Comparison of ENCODE assay signal across 24 cellular contexts in genomic region chr16:53771655-53772497, GRCh38.
DNase-seq lines count a peak whose midpoint lies in the region; ATAC-seq and TF ChIP-seq lines count a peak whose summit lies in the region.
"Had no signal": no experiment of that assay in that cellular context is flagged by ENCODE, and none has a peak within 500 bp of the region (broad histone marks: within the 10 kb centered on the region; RNA-seq: fewer than 3 reads in every experiment).

No MANE protein-coding gene starts in this region.

- CTCF ChIA-PET in HEK293 (lab: Yijun Ruan, JAX): interaction anchor here (0.6 to 5.5 kb wide), 9 partner anchors 11 to 1167 kb away, joined by 3 to 42 read pairs (median 3); no protein-coding TSS in a partner anchor

- H3K27me3 ChIP-seq in ACC112 (ENCODE audit: insufficient read depth, low read length) (no peaks in the 10 kb centered on the region), neural progenitor cell (no peaks in the 10 kb centered on the region)
- H3K27me3 ChIP-seq: esophagus muscularis mucosa, upper lobe of left lung had no signal

- TF ChIP-seq CTCF in HEK293 (tag by site-specific recombination; IDR thresholded peaks at IDR 0.05): no peak
- no peak for TF ChIP-seq CTCF in cardiac fibroblast (IDR thresholded peaks at IDR 0.05; ENCODE audit: low read depth, low read length)
- TF ChIP-seq CTCF in neural progenitor cell (IDR thresholded peaks at IDR 0.05): no peak

- peaks cover 11% of the 10 kb centered on the region for H3F3A ChIP-seq in neural progenitor cell (ENCODE audit: low read depth)

- H3K36me3 Mint-ChIP-seq in neural progenitor cell (no peaks in the 10 kb centered on the region), T-helper 17 cell (ENCODE audit: low read depth) (no peaks in the 10 kb centered on the region)
- no peaks in the 10 kb centered on the region for H3K36me3 Mint-ChIP-seq in activated naive CD8-positive, alpha-beta T cell treated with anti-CD3 and anti-CD28 coated beads, Interleukin-2, amount 50 U/mL, for 24 hours (ENCODE audit: low read depth)

- no peak overlapping the region for H3K4me3 Mint-ChIP-seq in neural progenitor cell
- no peak overlapping the region for H3K4me3 Mint-ChIP-seq in activated naive CD8-positive, alpha-beta T cell treated with anti-CD3 and anti-CD28 coated beads, Interleukin-2, amount 50 U/mL, for 24 hours
- H3K4me3 Mint-ChIP-seq in T-helper 17 cell: no peak overlapping the region
- H3K4me3 Mint-ChIP-seq: activated CD4-positive, alpha-beta T cell treated with anti-CD3 and anti-CD28 coated beads, Interleukin-2, amount 10 ng/mL, durations not matched to agents 24 days and 14 days; activated T-cell treated with anti-CD3 and anti-CD28 coated beads, Interleukin-2, amount 50 U/mL, for 72 hours; endodermal cell; T-helper 1 cell treated with Interleukin-12 subunit alpha and Interleukin-12 subunit beta and Interleukin-4 antibody, amounts not matched to agents 30 μg/mL and 1 μg/mL, for 36 hours had no signal

- H3K4me3 ChIP-seq in ACC112 (ENCODE audit: low read depth, low read length) (peak overlapping the region; percentile 12; the same call in 1 of the 2 replicates), HEK293 (ENCODE audit: low read depth, low read length) (no peak overlapping the region), cardiac fibroblast (replicated peaks in 1 of 2; ENCODE audit: low read depth in 2 of 2, low read length in 2 of 2) (no peak overlapping the region), neural progenitor cell (no peak overlapping the region)
- H3K4me3 ChIP-seq: esophagus muscularis mucosa, prostate gland, upper lobe of left lung had no signal

- H3K79me2 ChIP-seq in ACC112 (ENCODE audit: control insufficient read depth, insufficient read depth, low read length, unreplicated experiment) (peaks cover 62% of the 10 kb centered on the region), neural progenitor cell (ENCODE audit: low read depth) (peaks cover 56% of the 10 kb centered on the region)

- H3K27ac Mint-ChIP-seq in neural progenitor cell (no peak overlapping the region), T-helper 17 cell (no peak overlapping the region)
- no peak overlapping the region for H3K27ac Mint-ChIP-seq in activated naive CD8-positive, alpha-beta T cell treated with anti-CD3 and anti-CD28 coated beads, Interleukin-2, amount 50 U/mL, for 24 hours
- H3K27ac Mint-ChIP-seq: activated CD4-positive, alpha-beta T cell treated with anti-CD3 and anti-CD28 coated beads, Interleukin-2, amount 10 ng/mL, durations not matched to agents 24 days and 14 days; activated T-cell treated with anti-CD3 and anti-CD28 coated beads, Interleukin-2, amount 50 U/mL, for 72 hours; endodermal cell; T-helper 1 cell treated with Interleukin-12 subunit alpha and Interleukin-12 subunit beta and Interleukin-4 antibody, amounts not matched to agents 30 μg/mL and 1 μg/mL, for 36 hours had no signal

- H3K27me3 Mint-ChIP-seq in neural progenitor cell (ENCODE audit: insufficient read depth, low read depth): peaks cover 2% of the 10 kb centered on the region
- H3K27me3 Mint-ChIP-seq in activated naive CD8-positive, alpha-beta T cell treated with anti-CD3 and anti-CD28 coated beads, Interleukin-2, amount 50 U/mL, for 24 hours: no peaks in the 10 kb centered on the region
- no peaks in the 10 kb centered on the region for H3K27me3 Mint-ChIP-seq in T-helper 17 cell
- H3K27me3 Mint-ChIP-seq: activated CD4-positive, alpha-beta T cell treated with anti-CD3 and anti-CD28 coated beads, Interleukin-2, amount 10 ng/mL, durations not matched to agents 24 days and 14 days had no signal

- peaks cover 16% of the 10 kb centered on the region for H3K4me1 Mint-ChIP-seq in neural progenitor cell
- peaks cover 43% of the 10 kb centered on the region for H3K4me1 Mint-ChIP-seq in activated naive CD8-positive, alpha-beta T cell treated with anti-CD3 and anti-CD28 coated beads, Interleukin-2, amount 50 U/mL, for 24 hours
- H3K4me1 Mint-ChIP-seq in T-helper 17 cell: peaks cover 24% of the 10 kb centered on the region

- DNase-seq in cardiac fibroblast (ENCODE audit: low read depth in 2 of 2) (peak; percentile 29 to 38), neural progenitor cell (ENCODE audit: low spot score) (no peak), T-helper 17 cell (no peak), caudate nucleus (lab: John Stamatoyannopoulos, UW) (no peak)
- no peak for DNase-seq in activated naive CD8-positive, alpha-beta T cell treated with anti-CD3 and anti-CD28 coated beads, Interleukin-2, amount 50 U/mL, for 24 hours
- no peak for DNase-seq in activated CD4-positive, alpha-beta T cell treated with anti-CD3 and anti-CD28 coated beads, Interleukin-2, amount 50 U/mL, for 1 hour
- DNase-seq: activated CD4-positive, alpha-beta T cell treated with anti-CD3 and anti-CD28 coated beads, Interleukin-2, amount 10 ng/mL, durations not matched to agents 24 days and 14 days; activated naive CD4-positive, alpha-beta T cell treated with Interleukin-2 at 50 U/mL for 16 hours; activated T-cell treated with anti-CD3 and anti-CD28 coated beads, Interleukin-2, amount 50 U/mL, for 72 hours; amygdala; endodermal cell; islet precursor cell; NCI-H1105 treated with DMSO at 0.1 percent for 48 hours; NCI-H82; PC-3; stimulated activated CD4-positive, alpha-beta T cell treated with anti-CD3 and anti-CD28 coated beads, Interleukin-1b, Interleukin-23, amount 100 ng/mL, for 48 hours; upper lobe of left lung had no signal

- no peaks in the 10 kb centered on the region for H4K20me1 ChIP-seq in neural progenitor cell (ENCODE audit: low read depth)

- H3K36me3 ChIP-seq in ACC112 (ENCODE audit: insufficient read depth, low read length) (no peaks in the 10 kb centered on the region), HEK293 (ENCODE audit: control insufficient read depth in 2 of 2, insufficient read depth in 1 of 2, low read length in 2 of 2) (no peaks in the 10 kb centered on the region), neural progenitor cell (no peaks in the 10 kb centered on the region)
- H3K36me3 ChIP-seq: esophagus muscularis mucosa, prostate gland, upper lobe of left lung had no signal

- no peak overlapping the region for H3K9ac ChIP-seq in neural progenitor cell

- H3K4me1 ChIP-seq in ACC112 (ENCODE audit: control insufficient read depth, insufficient read depth, low read length, unreplicated experiment): peaks cover 92% of the 10 kb centered on the region
- peaks cover 25% of the 10 kb centered on the region for H3K4me1 ChIP-seq in HEK293 (ENCODE audit: control insufficient read depth, insufficient read depth, low read length)
- peaks cover 43% of the 10 kb centered on the region for H3K4me1 ChIP-seq in neural progenitor cell

- H3K9me3 Mint-ChIP-seq in neural progenitor cell: no peaks in the 10 kb centered on the region
- H3K9me3 Mint-ChIP-seq in activated naive CD8-positive, alpha-beta T cell treated with anti-CD3 and anti-CD28 coated beads, Interleukin-2, amount 50 U/mL, for 24 hours: no peaks in the 10 kb centered on the region
- H3K9me3 Mint-ChIP-seq: activated CD4-positive, alpha-beta T cell treated with anti-CD3 and anti-CD28 coated beads, Interleukin-2, amount 10 ng/mL, durations not matched to agents 24 days and 14 days; activated T-cell treated with anti-CD3 and anti-CD28 coated beads, Interleukin-2, amount 50 U/mL, for 72 hours; endodermal cell; T-helper 1 cell treated with Interleukin-12 subunit alpha and Interleukin-12 subunit beta and Interleukin-4 antibody, amounts not matched to agents 30 μg/mL and 1 μg/mL, for 36 hours had no signal

- H3K27ac ChIP-seq in ACC112 (ENCODE audit: low read depth, low read length) (peak overlapping the region; percentile 97), HEK293 (ENCODE audit: extremely low read depth, low read depth, low read length) (no peak overlapping the region), neural progenitor cell (peak overlapping the region; percentile 24), caudate nucleus (ENCODE audit: low read depth, low read length) (no peak overlapping the region)
- H3K27ac ChIP-seq: C4-2B, esophagus muscularis mucosa, HL-60, prostate gland had no signal

- peak overlapping the region; percentile 39 for H3K4me2 ChIP-seq in neural progenitor cell

- H2AFZ ChIP-seq in ACC112 (ENCODE audit: low read length, unreplicated experiment): no peak overlapping the region
- no peak overlapping the region for H2AFZ ChIP-seq in neural progenitor cell (replicated peaks)

- H3K9me3 ChIP-seq in HEK293 (ENCODE audit: control insufficient read depth, insufficient read depth, low read depth, low read length): no peaks in the 10 kb centered on the region
- H3K9me3 ChIP-seq in neural progenitor cell (ENCODE audit: low read depth): no peaks in the 10 kb centered on the region
- H3K9me3 ChIP-seq in T-helper 17 cell (ENCODE audit: control insufficient read depth, low read length, poor library complexity, severe bottlenecking): no peaks in the 10 kb centered on the region
- H3K9me3 ChIP-seq: esophagus muscularis mucosa, prostate gland, upper lobe of left lung had no signal

- ATAC-seq in activated naive CD8-positive, alpha-beta T cell treated with anti-CD3 and anti-CD28 coated beads, Interleukin-2, amount 50 U/mL, for 24 hours: no peak
- ATAC-seq in T-helper 17 cell: no peak
- ATAC-seq: activated T-cell treated with anti-CD3 and anti-CD28 coated beads, Interleukin-2, amount 50 U/mL, for 72 hours; PC-3 had no signal

- POLR2A ChIA-PET in HEK293 (lab: Yijun Ruan, JAX): no interaction called here

TF ChIP-seq in HEK293, 187 proteins besides CTCF, POLR2A, EP300 and RAD21 (continues in another document):
- TF ChIP-seq ZBTB44 (tag by site-specific recombination; IDR thresholded peaks at IDR 0.05) (no peak), ZNF473 (tag by site-specific recombination; IDR thresholded peaks at IDR 0.05) (no peak), ZNF394 (tag by site-specific recombination; IDR thresholded peaks at IDR 0.05; ENCODE audit: borderline replicate concordance) (no peak), GLI2 (tag by site-specific recombination; IDR thresholded peaks at IDR 0.05; ENCODE audit: borderline replicate concordance, low read depth) (no peak), ZNF426 (tag by site-specific recombination; IDR thresholded peaks at IDR 0.05) (no peak), ZNF530 (tag by site-specific recombination; IDR thresholded peaks at IDR 0.05; ENCODE audit: low read depth) (no peak)

Comparison
In these comparisons a context has a peak if more than half of its experiments do, and no peak if none do; other contexts are left out.
1. H3K27ac ChIP-seq: peak in ACC112 (single experiment) and neural progenitor cell (single experiment); none in HEK293 (single experiment) and caudate nucleus (single experiment).
2. DNase-seq: peak in cardiac fibroblast (2 of 2); none in neural progenitor cell (single experiment), activated naive CD8-positive, alpha-beta T cell treated with anti-CD3 and anti-CD28 coated beads, Interleukin-2, amount 50 U/mL, for 24 hours (single experiment), activated CD4-positive, alpha-beta T cell treated with anti-CD3 and anti-CD28 coated beads, Interleukin-2, amount 50 U/mL, for 1 hour (single experiment), T-helper 17 cell (0 of 3) and caudate nucleus (0 of 61).